In genomic region chr19:4493929-4494690, GRCh38 we compare ENCODE assay signal across 23 cellular contexts. TPM values are rescaled to one million over a fixed set of nuclear protein-coding genes. Genes with fewer than 3 reads are reported as not detected.
"Had no signal": no experiment of that assay in that cellular context is flagged by ENCODE, and none has a peak within 500 bp of the region (broad histone marks: within the 10 kb centered on the region; RNA-seq: fewer than 3 reads in every experiment).

No MANE protein-coding gene starts in this region.

- H3K4me3 ChIP-seq: hepatocyte, lower lobe of right lung, thyroid gland had no signal

- H3K79me2 ChIP-seq: hepatocyte had no signal

- H2AFZ ChIP-seq: hepatocyte had no signal

- H3K27ac Mint-ChIP-seq: activated CD4-positive, alpha-beta memory T cell treated with anti-CD3 and anti-CD28 coated beads, Interleukin-2, amount 10 ng/mL, durations not matched to agents 7 days and 5 days; activated T-cell treated with anti-CD3 and anti-CD28 coated beads, Interleukin-2, amount 50 U/mL, for 72 hours; brain; immature natural killer cell; progenitor cell of endocrine pancreas had no signal

- H3K27me3 ChIP-seq: hepatocyte, thyroid gland had no signal

- H3K9me3 ChIP-seq: lower lobe of right lung, thyroid gland had no signal

- H3K27me3 Mint-ChIP-seq: activated CD4-positive, alpha-beta memory T cell treated with anti-CD3 and anti-CD28 coated beads, Interleukin-2, amount 10 ng/mL, durations not matched to agents 7 days and 5 days; activated CD4-positive, alpha-beta T cell treated with anti-CD3 and anti-CD28 coated beads, Interleukin-2, amount 10 ng/mL, durations not matched to agents 24 days and 14 days; activated naive CD4-positive, alpha-beta T cell treated with anti-CD3 and anti-CD28 coated beads, Interleukin-2, amount 10 ng/mL, durations not matched to agents 7 days and 5 days; brain; naive thymus-derived CD4-positive, alpha-beta T cell; progenitor cell of endocrine pancreas had no signal

- H3K4me2 ChIP-seq: hepatocyte had no signal

- H3K27ac ChIP-seq: hepatocyte, lower lobe of right lung, thyroid gland had no signal

- H3K4me3 Mint-ChIP-seq: activated CD4-positive, alpha-beta memory T cell treated with anti-CD3 and anti-CD28 coated beads, Interleukin-2, amount 10 ng/mL, durations not matched to agents 7 days and 5 days; activated CD4-positive, alpha-beta T cell treated with anti-CD3 and anti-CD28 coated beads, Interleukin-2, amount 10 ng/mL, durations not matched to agents 24 days and 14 days; activated naive CD4-positive, alpha-beta T cell treated with anti-CD3 and anti-CD28 coated beads, Interleukin-2, amount 10 ng/mL, durations not matched to agents 7 days and 5 days; activated T-cell treated with anti-CD3 and anti-CD28 coated beads, Interleukin-2, amount 50 U/mL, for 72 hours; brain; immature natural killer cell; naive thymus-derived CD4-positive, alpha-beta T cell; neural crest cell had no signal

- DNase-seq: activated CD4-positive, alpha-beta memory T cell treated with anti-CD3 and anti-CD28 coated beads, Interleukin-2, amount 10 ng/mL, durations not matched to agents 7 days and 5 days; activated CD4-positive, alpha-beta T cell treated with anti-CD3 and anti-CD28 coated beads, Interleukin-2, amount 10 ng/mL, durations not matched to agents 24 days and 14 days; activated effector memory CD4-positive, alpha-beta T cell treated with anti-CD3 and anti-CD28 coated beads, Interleukin-2, amount 50 U/mL, for 16 hours; activated naive CD4-positive, alpha-beta T cell treated with anti-CD3 and anti-CD28 coated beads, Interleukin-2, amount 10 ng/mL, durations not matched to agents 7 days and 5 days; activated T-cell treated with anti-CD3 and anti-CD28 coated beads, Interleukin-2, amount 50 U/mL, for 72 hours; aorta; dermis blood vessel endothelial cell; effector memory CD4-positive, alpha-beta T cell; foreskin melanocyte; immature natural killer cell; lower lobe of right lung; naive thymus-derived CD4-positive, alpha-beta T cell; retina; stimulated activated CD4-positive, alpha-beta T cell treated with anti-CD3 and anti-CD28 coated beads, Interleukin-12 subunit alpha, Interleukin-12 subunit beta, amount 100 ng/mL, for 4 hours; stimulated activated CD4-positive, alpha-beta T cell treated with anti-CD3 and anti-CD28 coated beads, Interleukin-4, amount 100 ng/mL, for 4 hours; stimulated activated naive CD8-positive, alpha-beta T cell treated with anti-CD3 and anti-CD28 coated beads, Interleukin-15, Interleukin-2, amounts not matched to agents 100 U/mL and 50 U/mL, for 24 hours; thyroid gland had no signal

- H3K4me1 ChIP-seq: lower lobe of right lung, thyroid gland had no signal

- H3K4me1 Mint-ChIP-seq: activated CD4-positive, alpha-beta memory T cell treated with anti-CD3 and anti-CD28 coated beads, Interleukin-2, amount 10 ng/mL, durations not matched to agents 7 days and 5 days; activated CD4-positive, alpha-beta T cell treated with anti-CD3 and anti-CD28 coated beads, Interleukin-2, amount 10 ng/mL, durations not matched to agents 24 days and 14 days; activated naive CD4-positive, alpha-beta T cell treated with anti-CD3 and anti-CD28 coated beads, Interleukin-2, amount 10 ng/mL, durations not matched to agents 7 days and 5 days; brain; immature natural killer cell; naive thymus-derived CD4-positive, alpha-beta T cell; neural crest cell had no signal

- H3K9me3 Mint-ChIP-seq: activated CD4-positive, alpha-beta memory T cell treated with anti-CD3 and anti-CD28 coated beads, Interleukin-2, amount 10 ng/mL, durations not matched to agents 7 days and 5 days; activated CD4-positive, alpha-beta T cell treated with anti-CD3 and anti-CD28 coated beads, Interleukin-2, amount 10 ng/mL, durations not matched to agents 24 days and 14 days; activated naive CD4-positive, alpha-beta T cell treated with anti-CD3 and anti-CD28 coated beads, Interleukin-2, amount 10 ng/mL, durations not matched to agents 7 days and 5 days; activated T-cell treated with anti-CD3 and anti-CD28 coated beads, Interleukin-2, amount 50 U/mL, for 72 hours; brain; immature natural killer cell; naive thymus-derived CD4-positive, alpha-beta T cell; neural crest cell had no signal

RNA-seq across cellular contexts. Expression of gene PLIN4, which starts 24.2 kb away (rescaled TPM):
- total RNA-seq: activated CD4-positive, alpha-beta memory T cell treated with anti-CD3 and anti-CD28 coated beads, Interleukin-2, amount 10 ng/mL, durations not matched to agents 7 days and 5 days; activated CD4-positive, alpha-beta T cell treated with anti-CD3 and anti-CD28 coated beads, Interleukin-2, amount 10 ng/mL, durations not matched to agents 24 days and 14 days; T-helper 2 cell treated with Interferon-gamma antibody and Interleukin-4, amounts not matched to agents 100 ng/mL and 5 ng/mL, for 36 hours had no signal

RNA-seq across cellular contexts. Expression of gene PLIN5, which starts 40.9 kb away (rescaled TPM):
- total RNA-seq: activated CD4-positive, alpha-beta memory T cell treated with anti-CD3 and anti-CD28 coated beads, Interleukin-2, amount 10 ng/mL, durations not matched to agents 7 days and 5 days; activated CD4-positive, alpha-beta T cell treated with anti-CD3 and anti-CD28 coated beads, Interleukin-2, amount 10 ng/mL, durations not matched to agents 24 days and 14 days; kidney epithelial cell; T-helper 2 cell treated with Interferon-gamma antibody and Interleukin-4, amounts not matched to agents 100 ng/mL and 5 ng/mL, for 36 hours had no signal
- polyA plus RNA-seq: immature natural killer cell had no signal

RNA-seq across cellular contexts. Expression of gene LRG1, which starts 45.7 kb away (rescaled TPM):
- polyA plus RNA-seq: immature natural killer cell had no signal
